Comparison of ENCODE assay signal across 8 cellular contexts in genomic region chr1:230869499-230869898, GRCh38. TPM values are rescaled to one million over a fixed set of nuclear protein-coding genes. Genes with fewer than 3 reads are reported as not detected.
A peak's percentile ranks its signal among the peaks of the same experiment; 100 is the strongest.
DNase-seq lines count a peak whose midpoint lies in the region; ATAC-seq and TF ChIP-seq lines count a peak whose summit lies in the region.

No MANE protein-coding gene starts in this region.

- H3K27me3 ChIP-seq in cardiac muscle cell = no peaks in the 10 kb centered on the region
- H3K27me3 ChIP-seq in ascending aorta = no peaks in the 10 kb centered on the region
- H3K27me3 ChIP-seq in right lobe of liver = no peaks in the 10 kb centered on the region
- H3K27me3 ChIP-seq in upper lobe of left lung = no peaks in the 10 kb centered on the region

- no peak for TF ChIP-seq EP300 in upper lobe of left lung (IDR thresholded peaks at IDR 0.05)

- DNase-seq in cardiac muscle cell (ENCODE audit: low read depth in 1 of 2, low spot score in 1 of 2) (peak in 1 of 2 donors; percentile 72), cardiac septum (ENCODE audit: low spot score) (no peak), ascending aorta (ENCODE audit: low spot score in 2 of 2) (no peak), right lobe of liver (no peak), upper lobe of left lung (no peak), SIG-M5 treated with dmso at 0.1 percent for 504 hours (lab: John Stamatoyannopoulos, UW; ENCODE audit: unreplicated experiment) (no peak), HuH-7.5 (ENCODE audit: low spot score) (no peak)
- no peak for DNase-seq in stimulated activated CD4-positive, alpha-beta T cell treated with anti-CD3 and anti-CD28 coated beads, Interleukin-4, amount 100 ng/mL, for 24 hours

- intact Hi-C loops in cardiac septum (cut with DNase I) (loop anchor here (5.0 kb wide), 2 partner anchors 62 to 108 kb away; partner anchors contain the start of genes ARV1 and TTC13), ascending aorta (cut with DNase I) (loop anchor here (1.0 to 10.0 kb wide), 5 partner anchors 41 to 655 kb away; partner anchors contain the start of genes ARV1, COG2, TSNAX and TTC13), right lobe of liver (cut with DNase I) (no loop called here)

- H3K9me3 ChIP-seq in cardiac muscle cell (ENCODE audit: low read depth) = no peaks in the 10 kb centered on the region
- no peaks in the 10 kb centered on the region for H3K9me3 ChIP-seq in ascending aorta
- no peaks in the 10 kb centered on the region for H3K9me3 ChIP-seq in right lobe of liver
- H3K9me3 ChIP-seq in upper lobe of left lung = no peaks in the 10 kb centered on the region

- no peak for TF ChIP-seq CTCF in cardiac muscle cell (IDR thresholded peaks at IDR 0.05; ENCODE audit: low read depth, low read length)
- no peak for TF ChIP-seq CTCF in ascending aorta (IDR thresholded peaks at IDR 0.05)
- TF ChIP-seq CTCF in right lobe of liver (IDR thresholded peaks at IDR 0.05) = no peak
- TF ChIP-seq CTCF in upper lobe of left lung (IDR thresholded peaks at IDR 0.05) = no peak

- H3K27ac ChIP-seq in cardiac muscle cell = peak overlapping the region; percentile 97
- peak overlapping the region; percentile 96 to 99 for H3K27ac ChIP-seq in ascending aorta
- peak overlapping the region; percentile 13 to 84 (median 73) for H3K27ac ChIP-seq in right lobe of liver
- peak overlapping the region; percentile 81 to 93 (median 86) for H3K27ac ChIP-seq in upper lobe of left lung

- no peak for ATAC-seq in right lobe of liver
- no peak for ATAC-seq in upper lobe of left lung (ENCODE audit: low FRiP score in 2 of 2)

- TF ChIP-seq POLR2A in right lobe of liver (IDR thresholded peaks at IDR 0.05) = no peak
- TF ChIP-seq POLR2A in upper lobe of left lung (IDR thresholded peaks at IDR 0.05) = no peak

- H3K4me3 ChIP-seq in cardiac muscle cell = peak overlapping the region; percentile 98
- H3K4me3 ChIP-seq in ascending aorta = peak overlapping the region; percentile 94 to 98
- H3K4me3 ChIP-seq in right lobe of liver = no peak overlapping the region
- H3K4me3 ChIP-seq in upper lobe of left lung = peak overlapping the region in 1 of 4 donors; percentile 98

- peaks cover 26% of the 10 kb centered on the region for H3K4me1 ChIP-seq in cardiac muscle cell (ENCODE audit: low read depth)
- peaks cover 7 to 16% of the 10 kb centered on the region in 2 donors for H3K4me1 ChIP-seq in ascending aorta
- peaks cover 0 to 12% (median 0%) of the 10 kb centered on the region in 4 donors for H3K4me1 ChIP-seq in right lobe of liver
- peaks cover 7 to 36% (median 27%) of the 10 kb centered on the region in 4 donors for H3K4me1 ChIP-seq in upper lobe of left lung

- WGBS in right lobe of liver (ENCODE audit: insufficient coverage, low coverage, low lambda C conversion rate, missing lambda C conversion rate) = 71% methylated on average over 4 of the region's 4 CpGs
- 53 to 58% methylated on average over 4 of the region's 4 CpGs for WGBS in upper lobe of left lung, 2 donors

- H3K36me3 ChIP-seq in cardiac muscle cell = no peaks in the 10 kb centered on the region
- no peaks in the 10 kb centered on the region for H3K36me3 ChIP-seq in ascending aorta
- no peaks in the 10 kb centered on the region for H3K36me3 ChIP-seq in right lobe of liver
- no peaks in the 10 kb centered on the region for H3K36me3 ChIP-seq in upper lobe of left lung

RNA-seq across cellular contexts. Expression of gene C1orf198, which starts 1.2 kb away (rescaled TPM):
- 67.6 and 68.8 TPM in 2 replicates for total RNA-seq in cardiac muscle cell
- 54.7 and 59.0 TPM in 2 replicates for polyA plus RNA-seq in cardiac muscle cell
- total RNA-seq in cardiac septum = 73.9 TPM
- 225 TPM for total RNA-seq in ascending aorta
- 10 to 100 TPM in 3 of 6 experiments, 1 to 10 TPM in 3; 4.2 to 33.7 (median 17.2) TPM for total RNA-seq in right lobe of liver
- total RNA-seq in upper lobe of left lung = 100 to 1,000 TPM in 5 of 6 donors, 10 to 100 TPM in 1; 51.3 to 241 (median 125) TPM

Comparison
In these comparisons a context has a peak if more than half of its experiments do, and no peak if none do; other contexts are left out.
1. H3K4me3 ChIP-seq: peak in cardiac muscle cell (single experiment) and ascending aorta (2 of 2); none in right lobe of liver (0 of 3).
2. intact Hi-C loops: an anchor here in cardiac septum (5.0 kb wide) and ascending aorta (1.0 to 10.0 kb wide); none called in right lobe of liver.
3. Peak in every context shown above with its lines, with median percentiles within 50 percentile points of each other: H3K27ac ChIP-seq.